In genomic region chr10:74255214-74255613, GRCh38 we compare ENCODE assay signal across 17 cellular contexts.
A peak's percentile ranks its signal among the peaks of the same experiment; 100 is the strongest.
DNase-seq lines count a peak whose midpoint lies in the region; ATAC-seq and TF ChIP-seq lines count a peak whose summit lies in the region.
"Had no signal": no experiment of that assay in that cellular context is flagged by ENCODE, and none has a peak within 500 bp of the region (broad histone marks: within the 10 kb centered on the region; RNA-seq: fewer than 3 reads in every experiment).

No MANE protein-coding gene starts in this region.

- in situ Hi-C loops in transverse colon (cut with MboI; ENCODE audit: low pct_ligation_motif_present in 1 of 4, low pct_unique_long_range_greater_than_20kb in 1 of 4, low sequenced_read_pairs in 3 of 4), result loop anchor here in 3 of 4 donors (25.0 kb wide), 2 partner anchors 757 to 982 kb away; partner anchors contain the start of gene COMTD1 (in 3 of the 3)

- H3K9ac ChIP-seq in iPS-18a (ENCODE audit: low read length), result peak overlapping the region; percentile 13

- no peak overlapping the region for H3K27ac ChIP-seq in iPS-18a (ENCODE audit: low read length)
- H3K27ac ChIP-seq in esophagus squamous epithelium, result no peak overlapping the region
- H3K27ac ChIP-seq in transverse colon, result no peak overlapping the region

- no peaks in the 10 kb centered on the region for H3K9me3 ChIP-seq in iPS-18a (ENCODE audit: control insufficient read depth, low read depth, low read length)
- H3K9me3 ChIP-seq in esophagus squamous epithelium, result no peaks in the 10 kb centered on the region
- no peaks in the 10 kb centered on the region for H3K9me3 ChIP-seq in transverse colon
- H3K9me3 ChIP-seq: gastroesophageal sphincter had no signal

- TF ChIP-seq CTCF in type B pancreatic cell (conservative IDR thresholded peaks at IDR 0.05), result no peak
- TF ChIP-seq CTCF in esophagus squamous epithelium (IDR thresholded peaks at IDR 0.05), result no peak
- no peak for TF ChIP-seq CTCF in transverse colon (IDR thresholded peaks at IDR 0.05)

- H3K4me3 Mint-ChIP-seq in type B pancreatic cell, result no peak overlapping the region
- H3K4me3 Mint-ChIP-seq: activated CD4-positive, alpha-beta T cell treated with anti-CD3 and anti-CD28 coated beads, Interleukin-2, amount 10 ng/mL, durations not matched to agents 7 days and 5 days; activated naive CD4-positive, alpha-beta T cell treated with anti-CD3 and anti-CD28 coated beads for 36 hours; CD8-positive, alpha-beta T cell; H9; natural killer cell had no signal

- TF ChIP-seq POLR2A in esophagus squamous epithelium (IDR thresholded peaks at IDR 0.05) (no peak), transverse colon (IDR thresholded peaks at IDR 0.05) (no peak)

- no peaks in the 10 kb centered on the region for H3K27me3 Mint-ChIP-seq in type B pancreatic cell
- H3K27me3 Mint-ChIP-seq: activated CD4-positive, alpha-beta T cell treated with anti-CD3 and anti-CD28 coated beads, Interleukin-2, amount 10 ng/mL, durations not matched to agents 7 days and 5 days had no signal

- H3K27ac Mint-ChIP-seq in type B pancreatic cell, result peak overlapping the region; percentile 32
- H3K27ac Mint-ChIP-seq: activated CD4-positive, alpha-beta T cell treated with anti-CD3 and anti-CD28 coated beads, Interleukin-2, amount 10 ng/mL, durations not matched to agents 7 days and 5 days; activated naive CD4-positive, alpha-beta T cell treated with anti-CD3 and anti-CD28 coated beads for 36 hours; CD8-positive, alpha-beta T cell; natural killer cell had no signal

- DNase-seq in NCI-H2196 (lab: John Stamatoyannopoulos, UW; ENCODE audit: unreplicated experiment) (peak; percentile 15), NCI-H2196 treated with DMSO at 0.1 percent for 48 hours (lab: John Stamatoyannopoulos, UW; ENCODE audit: unreplicated experiment) (no peak), NCI-H748 treated with DMSO at 0.1 percent for 48 hours (lab: John Stamatoyannopoulos, UW) (peak; percentile 54), type B pancreatic cell (ENCODE audit: extremely low spot score, unreplicated experiment) (no peak), esophagus squamous epithelium (lab: John Stamatoyannopoulos, UW) (no peak), transverse colon (no peak)
- DNase-seq: activated CD4-positive, alpha-beta T cell treated with anti-CD3 and anti-CD28 coated beads, Interleukin-2, amount 10 ng/mL, durations not matched to agents 7 days and 5 days; activated naive CD4-positive, alpha-beta T cell treated with anti-CD3 and anti-CD28 coated beads for 36 hours; CD8-positive, alpha-beta T cell; EL; H9; natural killer cell; SHP77; stimulated activated naive CD8-positive, alpha-beta T cell treated with anti-CD3 and anti-CD28 coated beads, Interleukin-15, Interleukin-2, amounts not matched to agents 100 U/mL and 50 U/mL, for 24 hours had no signal

- no peaks in the 10 kb centered on the region for H3K9me3 Mint-ChIP-seq in type B pancreatic cell
- H3K9me3 Mint-ChIP-seq: activated CD4-positive, alpha-beta T cell treated with anti-CD3 and anti-CD28 coated beads, Interleukin-2, amount 10 ng/mL, durations not matched to agents 7 days and 5 days; activated naive CD4-positive, alpha-beta T cell treated with anti-CD3 and anti-CD28 coated beads for 36 hours; CD8-positive, alpha-beta T cell; H9; natural killer cell had no signal

- peaks cover 33% of the 10 kb centered on the region for H3K4me1 ChIP-seq in iPS-18a (ENCODE audit: control insufficient read depth, low read depth, low read length)
- peaks cover 0 to 18% (median 4%) of the 10 kb centered on the region in 3 donors for H3K4me1 ChIP-seq in esophagus squamous epithelium
- H3K4me1 ChIP-seq in transverse colon, result peaks cover 0 to 17% (median 7%) of the 10 kb centered on the region in 4 donors

- H3K36me3 ChIP-seq in iPS-18a (ENCODE audit: control insufficient read depth, low read depth, low read length) (no peaks in the 10 kb centered on the region), esophagus squamous epithelium (no peaks in the 10 kb centered on the region), transverse colon (no peaks in the 10 kb centered on the region)
- H3K36me3 ChIP-seq: gastroesophageal sphincter had no signal

- H3K4me3 ChIP-seq in iPS-18a (ENCODE audit: low read length), result peak overlapping the region; percentile 27
- H3K4me3 ChIP-seq in esophagus squamous epithelium, result no peak overlapping the region
- no peak overlapping the region for H3K4me3 ChIP-seq in transverse colon
- H3K4me3 ChIP-seq: gastroesophageal sphincter had no signal

- H3K4me1 Mint-ChIP-seq in type B pancreatic cell (ENCODE audit: unreplicated experiment), result peaks cover 21% of the 10 kb centered on the region
- H3K4me1 Mint-ChIP-seq: natural killer cell had no signal

- intact Hi-C loops in esophagus squamous epithelium (cut with DNase I) (no loop called here), transverse colon (cut with DNase I; ENCODE audit: low total_unique reads) (no loop called here)

- peaks cover 3% of the 10 kb centered on the region for H3K36me3 Mint-ChIP-seq in type B pancreatic cell
- H3K36me3 Mint-ChIP-seq: CD8-positive, alpha-beta T cell; natural killer cell had no signal

- H3K27me3 ChIP-seq in iPS-18a (ENCODE audit: control insufficient read depth, insufficient read depth, low read length) (no peaks in the 10 kb centered on the region), esophagus squamous epithelium (no peaks in the 10 kb centered on the region), transverse colon (no peaks in the 10 kb centered on the region)
- H3K27me3 ChIP-seq: gastroesophageal sphincter had no signal

- TF ChIP-seq EP300 in transverse colon (IDR thresholded peaks at IDR 0.05; ENCODE audit: low read depth), result no peak

- no peak for ATAC-seq in GM21737 (IDR thresholded peaks at IDR 0.05; ENCODE audit: unreplicated experiment)
- ATAC-seq: CD8-positive, alpha-beta T cell; gastroesophageal sphincter; natural killer cell; stimulated activated naive CD8-positive, alpha-beta T cell treated with anti-CD3 and anti-CD28 coated beads, Interleukin-15, Interleukin-2, amounts not matched to agents 100 U/mL and 50 U/mL, for 24 hours had no signal

Comparison
In these comparisons a context has a peak if more than half of its experiments do, and no peak if none do; other contexts are left out.
1. DNase-seq: peak in NCI-H2196 (single experiment) and NCI-H748 treated with DMSO at 0.1 percent for 48 hours (single experiment); none in NCI-H2196 treated with DMSO at 0.1 percent for 48 hours (single experiment), type B pancreatic cell (single experiment), esophagus squamous epithelium (single experiment) and transverse colon (single experiment).